ENCODE assay signal across 15 cellular contexts in genomic region chr13:28022848-28023518, GRCh38. TPM values are rescaled to one million over a fixed set of nuclear protein-coding genes. Genes with fewer than 3 reads are reported as not detected.
A peak's percentile ranks its signal among the peaks of the same experiment; 100 is the strongest.
DNase-seq lines count a peak whose midpoint lies in the region; ATAC-seq and TF ChIP-seq lines count a peak whose summit lies in the region.
"Had no signal": no experiment of that assay in that cellular context is flagged by ENCODE, and none has a peak within 500 bp of the region (broad histone marks: within the 10 kb centered on the region; RNA-seq: fewer than 3 reads in every experiment).

No MANE protein-coding gene starts in this region.

- no peaks in the 10 kb centered on the region for H3K36me3 ChIP-seq in iPS DF 6.9 (ENCODE audit: control insufficient read depth, insufficient read depth, low read length)
- H3K36me3 ChIP-seq: sigmoid colon had no signal

- H3K27me3 ChIP-seq in iPS DF 6.9 (ENCODE audit: control insufficient read depth, insufficient read depth, low read length) = no peaks in the 10 kb centered on the region
- H3K27me3 ChIP-seq: sigmoid colon had no signal

- H3K27ac ChIP-seq in iPS DF 6.9 (ENCODE audit: low read length) = no peak overlapping the region
- H3K27ac ChIP-seq: sigmoid colon had no signal

- H3K4me3 ChIP-seq in iPS DF 6.9 (ENCODE audit: low read length) (no peak overlapping the region), retinal pigment epithelial cell (ENCODE audit: low read length) (no peak overlapping the region)
- H3K4me3 ChIP-seq: sigmoid colon had no signal

- no peak for ATAC-seq in HG02763 (IDR thresholded peaks at IDR 0.05; ENCODE audit: unreplicated experiment)

- H3K9me3 ChIP-seq in iPS DF 6.9 (ENCODE audit: control insufficient read depth, insufficient read depth, low read length) = no peaks in the 10 kb centered on the region
- H3K9me3 ChIP-seq: sigmoid colon had no signal

- no peak overlapping the region; the same call in 1 of the 2 replicates for H3K27ac Mint-ChIP-seq in HFFc6

- peaks cover 17% of the 10 kb centered on the region for H3K4me1 Mint-ChIP-seq in HFFc6 (ENCODE audit: low read depth)

- no peak overlapping the region for H3K4me3 Mint-ChIP-seq in HFFc6

- no peaks in the 10 kb centered on the region for H3K36me3 Mint-ChIP-seq in HFFc6 (ENCODE audit: low read depth)

- peaks cover 1% of the 10 kb centered on the region; the same call in 1 of the 2 replicates for H3K4me1 ChIP-seq in iPS DF 6.9 (ENCODE audit: control insufficient read depth, insufficient read depth, low read length)
- H3K4me1 ChIP-seq: sigmoid colon had no signal

- H3K9me3 Mint-ChIP-seq in HFFc6 = no peaks in the 10 kb centered on the region

- peaks cover 5% of the 10 kb centered on the region for H3K27me3 Mint-ChIP-seq in HFFc6 (ENCODE audit: insufficient read depth)

- DNase-seq in HFFc6 (peak; percentile 5), SK-MEL-5 (ENCODE audit: low read depth, low spot score) (peak; percentile 50), iPS DF 6.9 (ENCODE audit: low read depth, low spot score) (peak; percentile 31), retinal pigment epithelial cell (ENCODE audit: low read depth) (peak; percentile 0), NCI-H1105 treated with DMSO at 0.1 percent for 48 hours (lab: John Stamatoyannopoulos, UW) (no peak), GM19238 (ENCODE audit: insufficient read length, low spot score) (no peak)
- DNase-seq: activated CD4-positive, CD25-positive, alpha-beta regulatory T cell treated with anti-CD3 and anti-CD28 coated beads, Interleukin-2, amount 50 U/mL, for 72 hours; activated T-cell treated with anti-CD3 and anti-CD28 coated beads, Interleukin-2, amount 50 U/mL, for 1 hour; aorta; hypothalamus; MV-4-11; NCI-H748 treated with DMSO at 0.1 percent for 48 hours; sigmoid colon had no signal

- WGBS in iPS DF 6.9 (ENCODE audit: insufficient coverage, insufficient read length) = no CpG with 5 or more reads among the region's 9 CpGs

- no peak for TF ChIP-seq CTCF in HFFc6 (IDR thresholded peaks at IDR 0.05)
- TF ChIP-seq CTCF in retinal pigment epithelial cell (conservative IDR thresholded peaks at IDR 0.05; ENCODE audit: low read depth, low read length) = no peak

- in situ Hi-C loops in SK-MEL-5 (cut with HindIII; ENCODE audit: low pct_unique_long_range_greater_than_20kb, low sequenced_read_pairs) = no loop called here

RNA-seq across cellular contexts. Expression of gene URAD, which starts 34.5 kb away (rescaled TPM):
- total RNA-seq in HFFc6 (2021; fragmentation: NEBNext Ultra II Directional; extraction: Animal tissue kit (Norgen Biotek cat#: 25700)) = not detected
- not detected in 2 replicates for total RNA-seq in SK-MEL-5 (2014; rRNA removed; shearing (Covaris generic))
- polyA plus RNA-seq in SK-MEL-5 (2015; cell fraction: cytosol; rRNA removed) = not detected in 2 replicates
- not detected in 2 replicates for polyA plus RNA-seq in SK-MEL-5 (2015; cell fraction: nucleus; rRNA removed)
- total RNA-seq: aorta, mononuclear cell, sigmoid colon had no signal
- polyA plus RNA-seq: aorta had no signal

RNA-seq across cellular contexts. Expression of gene CDX2, which starts 53.9 kb away (rescaled TPM):
- not detected for total RNA-seq in HFFc6 (2021; fragmentation: NEBNext Ultra II Directional; extraction: Animal tissue kit (Norgen Biotek cat#: 25700))
- 2.5 and 4.4 TPM in 2 replicates for total RNA-seq in SK-MEL-5 (2014; rRNA removed; shearing (Covaris generic))
- 5.1 and 6.3 TPM in 2 replicates for polyA plus RNA-seq in SK-MEL-5 (2015; cell fraction: cytosol; rRNA removed)
- 0.30 and 0.70 TPM in 2 replicates for polyA plus RNA-seq in SK-MEL-5 (2015; cell fraction: nucleus; rRNA removed)
- total RNA-seq: aorta, mononuclear cell, sigmoid colon had no signal

Comparison
In these comparisons a context has a peak if more than half of its experiments do, and no peak if none do; other contexts are left out.
1. DNase-seq: peak in HFFc6 (single experiment), SK-MEL-5 (single experiment), iPS DF 6.9 (single experiment) and retinal pigment epithelial cell (single experiment); none in NCI-H1105 treated with DMSO at 0.1 percent for 48 hours (single experiment) and GM19238 (single experiment).